1 cellular context compared by ENCODE assay signal in the genomic region with DNA sequence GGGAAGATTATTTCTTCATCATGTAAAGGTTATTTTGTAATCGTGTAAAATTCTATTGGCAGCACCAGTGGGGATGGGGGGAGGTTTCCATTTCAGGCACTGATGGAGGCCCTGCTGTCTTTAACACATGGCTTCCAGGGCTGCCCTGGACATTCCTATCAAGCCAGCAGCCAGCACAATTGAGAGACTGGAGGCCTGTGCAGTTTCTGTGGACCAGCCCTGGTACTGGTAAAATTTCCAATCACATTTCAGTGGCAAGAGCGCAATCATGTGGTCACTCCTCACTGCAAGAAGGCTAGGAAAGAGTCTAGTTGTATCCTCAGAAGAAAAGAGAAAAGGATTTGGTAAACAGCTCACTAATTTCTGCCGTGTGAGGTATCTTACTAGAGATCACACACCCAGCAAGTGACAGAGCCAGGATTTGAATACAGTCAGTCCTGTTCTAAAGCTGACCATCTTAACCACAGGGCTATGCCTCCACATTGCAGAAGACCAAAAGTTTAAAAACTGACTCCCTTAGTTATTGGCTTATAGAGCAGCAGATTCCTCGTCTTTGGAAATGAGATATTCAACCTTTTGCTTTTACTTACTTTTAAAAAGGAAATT.
TF ChIP-seq lines count a peak whose summit lies in the region.

No MANE protein-coding gene starts in this region.

TF ChIP-seq in HCT116, 20 proteins besides CTCF, POLR2A, EP300 and RAD21:
- TF ChIP-seq EZH2 (IDR thresholded peaks at IDR 0.05) (no peak), REST (IDR thresholded peaks at IDR 0.05; ENCODE audit: low read depth) (no peak), FOSL1 (IDR thresholded peaks at IDR 0.05; ENCODE audit: low read depth) (no peak), CEBPB (IDR thresholded peaks at IDR 0.05; ENCODE audit: low read depth) (no peak), EZH2phosphoT487 (IDR thresholded peaks at IDR 0.05; ENCODE audit: borderline replicate concordance) (no peak), POLR2AphosphoS5 (IDR thresholded peaks at IDR 0.05; ENCODE audit: low read depth, low read length) (no peak), TCF7L2 (IDR thresholded peaks at IDR 0.05; ENCODE audit: borderline replicate concordance, extremely low read depth, insufficient read depth, insufficient read length) (no peak), JUND (IDR thresholded peaks at IDR 0.05) (no peak), EGR1 (IDR thresholded peaks at IDR 0.05; ENCODE audit: low read depth) (no peak), ZFX (IDR thresholded peaks at IDR 0.05) (no peak), ELF1 (IDR thresholded peaks at IDR 0.05; ENCODE audit: borderline replicate concordance, low read depth) (no peak), SRF (IDR thresholded peaks at IDR 0.05; ENCODE audit: low read depth) (no peak), CBX3 (IDR thresholded peaks at IDR 0.05; ENCODE audit: low read depth) (no peak), MAX (IDR thresholded peaks at IDR 0.05) (no peak)
- TF ChIP-seq, protein P1, sequence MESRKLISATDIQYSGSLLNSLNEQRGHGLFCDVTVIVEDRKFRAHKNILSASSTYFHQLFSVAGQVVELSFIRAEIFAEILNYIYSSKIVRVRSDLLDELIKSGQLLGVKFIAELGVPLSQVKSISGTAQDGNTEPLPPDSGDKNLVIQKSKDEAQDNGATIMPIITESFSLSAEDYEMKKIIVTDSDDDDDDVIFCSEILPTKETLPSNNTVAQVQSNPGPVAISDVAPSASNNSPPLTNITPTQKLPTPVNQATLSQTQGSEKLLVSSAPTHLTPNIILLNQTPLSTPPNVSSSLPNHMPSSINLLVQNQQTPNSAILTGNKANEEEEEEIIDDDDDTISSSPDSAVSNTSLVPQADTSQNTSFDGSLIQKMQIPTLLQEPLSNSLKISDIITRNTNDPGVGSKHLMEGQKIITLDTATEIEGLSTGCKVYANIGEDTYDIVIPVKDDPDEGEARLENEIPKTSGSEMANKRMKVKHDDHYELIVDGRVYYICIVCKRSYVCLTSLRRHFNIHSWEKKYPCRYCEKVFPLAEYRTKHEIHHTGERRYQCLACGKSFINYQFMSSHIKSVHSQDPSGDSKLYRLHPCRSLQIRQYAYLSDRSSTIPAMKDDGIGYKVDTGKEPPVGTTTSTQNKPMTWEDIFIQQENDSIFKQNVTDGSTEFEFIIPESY (IDR thresholded peaks at IDR 0.05; ENCODE audit: extremely low read depth, insufficient replicate concordance, low read length), result no peak
- TF ChIP-seq, protein P2, sequence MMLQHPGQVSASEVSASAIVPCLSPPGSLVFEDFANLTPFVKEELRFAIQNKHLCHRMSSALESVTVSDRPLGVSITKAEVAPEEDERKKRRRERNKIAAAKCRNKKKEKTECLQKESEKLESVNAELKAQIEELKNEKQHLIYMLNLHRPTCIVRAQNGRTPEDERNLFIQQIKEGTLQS (IDR thresholded peaks at IDR 0.05), result no peak
TF ChIP-seq in HCT116: peak in this region for 0.
